ENCODE assay signal across 31 cellular contexts in the genomic region with DNA sequence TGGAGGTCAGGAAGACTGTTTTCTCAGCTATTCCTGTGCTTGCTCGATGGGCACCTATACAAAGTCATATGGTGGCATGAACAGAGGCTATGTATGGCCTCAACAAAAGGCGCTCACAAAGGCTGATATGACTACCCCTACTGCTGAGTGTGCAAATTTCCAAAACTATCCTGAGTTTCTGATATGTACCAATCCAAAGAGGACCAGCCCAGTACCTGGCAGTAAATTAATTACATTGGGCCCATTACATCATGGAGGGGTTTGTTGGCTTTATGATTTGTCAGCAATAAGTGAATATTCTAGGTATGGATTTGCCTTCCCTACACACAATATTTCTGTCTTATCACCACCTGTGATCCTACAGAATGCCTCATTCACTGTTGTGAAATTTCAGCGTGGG.
"Had no signal": no experiment of that assay in that cellular context is flagged by ENCODE, and none has a peak within 500 bp of the region (broad histone marks: within the 10 kb centered on the region; RNA-seq: fewer than 3 reads in every experiment).

No MANE protein-coding gene starts in this region.

- H3K9ac ChIP-seq: neural progenitor cell, parathyroid adenoma had no signal

- H3K27ac Mint-ChIP-seq: natural killer cell; nephron; neural progenitor cell; progenitor cell of endocrine pancreas; stimulated activated memory B cell treated with anti-CD40 and anti-IgM and Interleukin-4, amounts not matched to agents 10 μg/mL and 1 μg/mL and 100 μg/mL, for 72 hours; stimulated activated naive CD8-positive, alpha-beta T cell treated with anti-CD3 and anti-CD28 coated beads, Interleukin-15, amount 100 ng/mL, for 72 hours; type B pancreatic cell had no signal

- H2AFZ ChIP-seq: neural progenitor cell, parathyroid adenoma had no signal

- H3K9me3 ChIP-seq: ovary, psoas muscle, suprapubic skin, testis, tibial artery, transverse colon, upper lobe of right lung, uterus had no signal

- H3K27me3 Mint-ChIP-seq: progenitor cell of endocrine pancreas; stimulated activated memory B cell treated with anti-CD40 and anti-IgM and Interleukin-4, amounts not matched to agents 10 μg/mL and 1 μg/mL and 100 μg/mL, for 72 hours; stimulated activated naive CD8-positive, alpha-beta T cell treated with anti-CD3 and anti-CD28 coated beads, Interleukin-15, amount 100 ng/mL, for 72 hours; type B pancreatic cell had no signal

- H3K4me3 ChIP-seq: neural progenitor cell, ovary, psoas muscle, skin epidermis, smooth muscle cell, spleen, suprapubic skin, testis, tibial artery, transverse colon, upper lobe of right lung, uterus had no signal

- H3K4me1 Mint-ChIP-seq: natural killer cell; neural progenitor cell; stimulated activated memory B cell treated with anti-CD40 and anti-IgM and Interleukin-4, amounts not matched to agents 10 μg/mL and 1 μg/mL and 100 μg/mL, for 72 hours; stimulated activated naive CD8-positive, alpha-beta T cell treated with anti-CD3 and anti-CD28 coated beads, Interleukin-15, amount 100 ng/mL, for 72 hours had no signal

- H3K4me3 Mint-ChIP-seq: natural killer cell; nephron; neural progenitor cell; stimulated activated memory B cell treated with anti-CD40 and anti-IgM and Interleukin-4, amounts not matched to agents 10 μg/mL and 1 μg/mL and 100 μg/mL, for 72 hours; stimulated activated naive CD8-positive, alpha-beta T cell treated with anti-CD3 and anti-CD28 coated beads, Interleukin-15, amount 100 ng/mL, for 72 hours; type B pancreatic cell had no signal

- H3K4me1 ChIP-seq: neural progenitor cell, parathyroid adenoma, psoas muscle, spleen, suprapubic skin, testis, tibial artery, transverse colon, upper lobe of right lung, uterus had no signal

- DNase-seq: natural killer cell; occipital lobe; ovary; posterior cingulate gyrus; psoas muscle; right cardiac atrium; spleen; stimulated activated CD4-positive, alpha-beta T cell treated with anti-CD3 and anti-CD28 coated beads, Interleukin-12 subunit alpha, Interleukin-12 subunit beta, amount 100 ng/mL, for 4 hours; stimulated activated CD4-positive, alpha-beta T cell treated with anti-CD3 and anti-CD28 coated beads, Interleukin-1b, Interleukin-23, amount 100 ng/mL, for 48 hours; stimulated activated CD4-positive, alpha-beta T cell treated with anti-CD3 and anti-CD28 coated beads, Interleukin-4, amount 100 ng/mL, for 1 hour; stimulated activated CD4-positive, alpha-beta T cell treated with anti-CD3 and anti-CD28 coated beads, Interleukin-4, amount 100 ng/mL, for 4 hours; stimulated activated CD8-positive, alpha-beta memory T cell treated with anti-CD3 and anti-CD28 coated beads, Interleukin-4, amount 100 ng/mL, for 48 hours; stimulated activated naive CD4-positive, alpha-beta T cell; stimulated activated naive CD8-positive, alpha-beta T cell treated with anti-CD3 and anti-CD28 coated beads, Interleukin-15, amount 100 ng/mL, for 72 hours; stimulated activated naive CD8-positive, alpha-beta T cell treated with anti-CD3 and anti-CD28 coated beads, Interleukin-15, Interleukin-2, amounts not matched to agents 100 U/mL and 50 U/mL, for 24 hours; substantia nigra; testis; tibial artery; transverse colon; upper lobe of right lung; uterus had no signal

- H3K36me3 ChIP-seq: neural progenitor cell, ovary, transverse colon, uterus had no signal

- H3K27ac ChIP-seq: neural progenitor cell, ovary, parathyroid adenoma, psoas muscle, skin epidermis, spleen, suprapubic skin, testis, tibial artery, transverse colon, upper lobe of right lung, uterus had no signal

- H3K9me3 Mint-ChIP-seq: natural killer cell; stimulated activated memory B cell treated with anti-CD40 and anti-IgM and Interleukin-4, amounts not matched to agents 10 μg/mL and 1 μg/mL and 100 μg/mL, for 72 hours; stimulated activated naive CD8-positive, alpha-beta T cell treated with anti-CD3 and anti-CD28 coated beads, Interleukin-15, amount 100 ng/mL, for 72 hours; type B pancreatic cell had no signal

- H3K36me3 Mint-ChIP-seq: natural killer cell had no signal

- ATAC-seq: natural killer cell; psoas muscle; right cardiac atrium; sciatic nerve; stimulated activated memory B cell treated with anti-CD40 and anti-IgM and Interleukin-4, amounts not matched to agents 10 μg/mL and 1 μg/mL and 100 μg/mL, for 72 hours; stimulated activated naive CD8-positive, alpha-beta T cell treated with anti-CD3 and anti-CD28 coated beads, Interleukin-15, amount 100 ng/mL, for 72 hours; stimulated activated naive CD8-positive, alpha-beta T cell treated with anti-CD3 and anti-CD28 coated beads, Interleukin-15, Interleukin-2, amounts not matched to agents 100 U/mL and 50 U/mL, for 24 hours; upper lobe of right lung had no signal

- H3K79me2 ChIP-seq: parathyroid adenoma had no signal

- H3K27me3 ChIP-seq: neural progenitor cell, ovary, spleen, suprapubic skin, testis, tibial artery, transverse colon, upper lobe of right lung, uterus had no signal

- H3K4me2 ChIP-seq: neural progenitor cell, smooth muscle cell had no signal
